1 cellular context compared by ENCODE assay signal in genomic region chr11:95693298-95693697, GRCh38.
TF ChIP-seq lines count a peak whose summit lies in the region.

No MANE protein-coding gene starts in this region.

TF ChIP-seq in K562, 482 proteins besides CTCF, POLR2A, EP300 and RAD21 (continued from another document):
- TF ChIP-seq, protein P1, sequence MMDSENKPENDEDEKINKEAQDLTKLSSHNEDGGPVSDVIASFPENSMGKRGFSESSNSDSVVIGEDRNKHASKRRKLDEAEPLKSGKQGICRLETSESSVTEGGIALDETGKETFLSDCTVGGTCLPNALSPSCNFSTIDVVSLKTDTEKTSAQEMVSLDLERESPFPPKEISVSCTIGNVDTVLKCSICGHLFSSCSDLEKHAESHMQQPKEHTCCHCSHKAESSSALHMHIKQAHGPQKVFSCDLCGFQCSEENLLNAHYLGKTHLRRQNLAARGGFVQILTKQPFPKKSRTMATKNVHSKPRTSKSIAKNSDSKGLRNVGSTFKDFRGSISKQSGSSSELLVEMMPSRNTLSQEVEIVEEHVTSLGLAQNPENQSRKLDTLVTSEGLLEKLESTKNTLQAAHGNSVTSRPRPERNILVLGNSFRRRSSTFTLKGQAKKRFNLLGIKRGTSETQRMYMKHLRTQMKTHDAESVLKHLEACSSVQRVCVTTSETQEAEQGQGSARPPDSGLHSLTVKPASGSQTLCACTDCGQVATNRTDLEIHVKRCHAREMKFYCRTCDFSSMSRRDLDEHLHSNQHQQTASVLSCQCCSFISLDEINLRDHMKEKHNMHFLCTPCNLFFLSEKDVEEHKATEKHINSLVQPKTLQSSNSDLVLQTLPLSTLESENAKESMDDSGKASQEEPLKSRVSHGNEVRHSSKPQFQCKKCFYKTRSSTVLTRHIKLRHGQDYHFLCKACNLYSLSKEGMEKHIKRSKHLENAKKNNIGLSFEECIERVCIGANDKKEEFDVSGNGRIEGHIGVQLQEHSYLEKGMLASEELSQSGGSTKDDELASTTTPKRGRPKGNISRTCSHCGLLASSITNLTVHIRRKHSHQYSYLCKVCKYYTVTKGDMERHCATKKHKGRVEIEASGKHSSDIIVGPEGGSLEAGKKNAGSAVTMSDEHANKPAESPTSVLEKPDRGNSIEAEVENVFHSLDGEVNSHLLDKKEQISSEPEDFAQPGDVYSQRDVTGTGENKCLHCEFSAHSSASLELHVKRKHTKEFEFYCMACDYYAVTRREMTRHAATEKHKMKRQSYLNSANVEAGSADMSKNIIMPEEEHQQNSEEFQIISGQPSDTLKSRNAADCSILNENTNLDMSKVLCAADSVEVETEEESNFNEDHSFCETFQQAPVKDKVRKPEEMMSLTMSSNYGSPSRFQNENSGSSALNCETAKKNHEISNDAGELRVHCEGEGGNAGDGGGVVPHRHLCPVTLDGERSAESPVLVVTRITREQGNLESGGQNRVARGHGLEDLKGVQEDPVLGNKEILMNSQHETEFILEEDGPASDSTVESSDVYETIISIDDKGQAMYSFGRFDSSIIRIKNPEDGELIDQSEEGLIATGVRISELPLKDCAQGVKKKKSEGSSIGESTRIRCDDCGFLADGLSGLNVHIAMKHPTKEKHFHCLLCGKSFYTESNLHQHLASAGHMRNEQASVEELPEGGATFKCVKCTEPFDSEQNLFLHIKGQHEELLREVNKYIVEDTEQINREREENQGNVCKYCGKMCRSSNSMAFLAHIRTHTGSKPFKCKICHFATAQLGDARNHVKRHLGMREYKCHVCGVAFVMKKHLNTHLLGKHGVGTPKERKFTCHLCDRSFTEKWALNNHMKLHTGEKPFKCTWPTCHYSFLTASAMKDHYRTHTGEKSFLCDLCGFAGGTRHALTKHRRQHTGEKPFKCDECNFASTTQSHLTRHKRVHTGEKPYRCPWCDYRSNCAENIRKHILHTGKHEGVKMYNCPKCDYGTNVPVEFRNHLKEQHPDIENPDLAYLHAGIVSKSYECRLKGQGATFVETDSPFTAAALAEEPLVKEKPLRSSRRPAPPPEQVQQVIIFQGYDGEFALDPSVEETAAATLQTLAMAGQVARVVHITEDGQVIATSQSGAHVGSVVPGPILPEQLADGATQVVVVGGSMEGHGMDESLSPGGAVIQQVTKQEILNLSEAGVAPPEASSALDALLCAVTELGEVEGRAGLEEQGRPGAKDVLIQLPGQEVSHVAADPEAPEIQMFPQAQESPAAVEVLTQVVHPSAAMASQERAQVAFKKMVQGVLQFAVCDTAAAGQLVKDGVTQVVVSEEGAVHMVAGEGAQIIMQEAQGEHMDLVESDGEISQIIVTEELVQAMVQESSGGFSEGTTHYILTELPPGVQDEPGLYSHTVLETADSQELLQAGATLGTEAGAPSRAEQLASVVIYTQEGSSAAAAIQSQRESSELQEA (IDR thresholded peaks at IDR 0.05; ENCODE audit: low read depth): no peak
- TF ChIP-seq ZNF146 (CRISPR knock-in tag; IDR thresholded peaks at IDR 0.05; ENCODE audit: unreplicated experiment): peak; percentile 70
- TF ChIP-seq EZH2 (IDR thresholded peaks at IDR 0.05; ENCODE audit: borderline replicate concordance, low read depth, low read length): no peak
- TF ChIP-seq, protein P2, sequence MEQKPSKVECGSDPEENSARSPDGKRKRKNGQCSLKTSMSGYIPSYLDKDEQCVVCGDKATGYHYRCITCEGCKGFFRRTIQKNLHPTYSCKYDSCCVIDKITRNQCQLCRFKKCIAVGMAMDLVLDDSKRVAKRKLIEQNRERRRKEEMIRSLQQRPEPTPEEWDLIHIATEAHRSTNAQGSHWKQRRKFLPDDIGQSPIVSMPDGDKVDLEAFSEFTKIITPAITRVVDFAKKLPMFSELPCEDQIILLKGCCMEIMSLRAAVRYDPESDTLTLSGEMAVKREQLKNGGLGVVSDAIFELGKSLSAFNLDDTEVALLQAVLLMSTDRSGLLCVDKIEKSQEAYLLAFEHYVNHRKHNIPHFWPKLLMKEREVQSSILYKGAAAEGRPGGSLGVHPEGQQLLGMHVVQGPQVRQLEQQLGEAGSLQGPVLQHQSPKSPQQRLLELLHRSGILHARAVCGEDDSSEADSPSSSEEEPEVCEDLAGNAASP (IDR thresholded peaks at IDR 0.05): no peak
- TF ChIP-seq, protein P3, sequence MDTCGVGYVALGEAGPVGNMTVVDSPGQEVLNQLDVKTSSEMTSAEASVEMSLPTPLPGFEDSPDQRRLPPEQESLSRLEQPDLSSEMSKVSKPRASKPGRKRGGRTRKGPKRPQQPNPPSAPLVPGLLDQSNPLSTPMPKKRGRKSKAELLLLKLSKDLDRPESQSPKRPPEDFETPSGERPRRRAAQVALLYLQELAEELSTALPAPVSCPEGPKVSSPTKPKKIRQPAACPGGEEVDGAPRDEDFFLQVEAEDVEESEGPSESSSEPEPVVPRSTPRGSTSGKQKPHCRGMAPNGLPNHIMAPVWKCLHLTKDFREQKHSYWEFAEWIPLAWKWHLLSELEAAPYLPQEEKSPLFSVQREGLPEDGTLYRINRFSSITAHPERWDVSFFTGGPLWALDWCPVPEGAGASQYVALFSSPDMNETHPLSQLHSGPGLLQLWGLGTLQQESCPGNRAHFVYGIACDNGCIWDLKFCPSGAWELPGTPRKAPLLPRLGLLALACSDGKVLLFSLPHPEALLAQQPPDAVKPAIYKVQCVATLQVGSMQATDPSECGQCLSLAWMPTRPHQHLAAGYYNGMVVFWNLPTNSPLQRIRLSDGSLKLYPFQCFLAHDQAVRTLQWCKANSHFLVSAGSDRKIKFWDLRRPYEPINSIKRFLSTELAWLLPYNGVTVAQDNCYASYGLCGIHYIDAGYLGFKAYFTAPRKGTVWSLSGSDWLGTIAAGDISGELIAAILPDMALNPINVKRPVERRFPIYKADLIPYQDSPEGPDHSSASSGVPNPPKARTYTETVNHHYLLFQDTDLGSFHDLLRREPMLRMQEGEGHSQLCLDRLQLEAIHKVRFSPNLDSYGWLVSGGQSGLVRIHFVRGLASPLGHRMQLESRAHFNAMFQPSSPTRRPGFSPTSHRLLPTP (IDR thresholded peaks at IDR 0.05; ENCODE audit: borderline replicate concordance, extremely low read depth, insufficient read length): no peak
- no peak for TF ChIP-seq MCM2 (IDR thresholded peaks at IDR 0.05; ENCODE audit: low read depth)
- TF ChIP-seq HDAC6 (IDR thresholded peaks at IDR 0.05; ENCODE audit: low read depth, low read length): no peak
- TF ChIP-seq RFX7 (CRISPR knock-in tag; IDR thresholded peaks at IDR 0.05): no peak
- TF ChIP-seq RBM25 (IDR thresholded peaks at IDR 0.05; ENCODE audit: low read depth, low read length, severe bottlenecking): peak; percentile 52
- no peak for TF ChIP-seq ZNF3 (CRISPR knock-in tag; IDR thresholded peaks at IDR 0.05)
- TF ChIP-seq HDAC2 (IDR thresholded peaks at IDR 0.05): no peak
- no peak for TF ChIP-seq STAT6 (CRISPR knock-in tag; IDR thresholded peaks at IDR 0.05)
- TF ChIP-seq TAF9B (IDR thresholded peaks at IDR 0.05; ENCODE audit: partially characterized antibody): no peak
